11 cellular contexts compared by ENCODE assay signal in genomic region chr2:205734436-205734835, GRCh38. TPM values are rescaled to one million over a fixed set of nuclear protein-coding genes. Genes with fewer than 3 reads are reported as not detected.
DNase-seq lines count a peak whose midpoint lies in the region; ATAC-seq and TF ChIP-seq lines count a peak whose summit lies in the region.
"Had no signal": no experiment of that assay in that cellular context is flagged by ENCODE, and none has a peak within 500 bp of the region (broad histone marks: within the 10 kb centered on the region; RNA-seq: fewer than 3 reads in every experiment).

No MANE protein-coding gene starts in this region.

- no peak overlapping the region for H3T11ph ChIP-seq in H9 (ENCODE audit: low read length)

- no peak overlapping the region for H4K8ac ChIP-seq in H9 (replicated peaks; ENCODE audit: insufficient read length, low read depth, low read length)

- H3K23ac ChIP-seq in H9 (ENCODE audit: insufficient read length, low read depth, low read length): no peak overlapping the region

- H2BK5ac ChIP-seq in H9 (ENCODE audit: insufficient read length, low read length): no peak overlapping the region

- peak; percentile 62 for DNase-seq in H9
- peak; percentile 6 for DNase-seq in SK-N-MC (ENCODE audit: low read depth, low spot score)
- DNase-seq in foreskin fibroblast: peak; percentile 87 to 91
- DNase-seq in sciatic nerve (ENCODE audit: low spot score): no peak
- DNase-seq in activated CD4-positive, CD25-positive, alpha-beta regulatory T cell (lab: John Stamatoyannopoulos, UW): no peak
- DNase-seq in activated CD4-positive, alpha-beta T cell treated with anti-CD3 and anti-CD28 coated beads for 4 hours: no peak
- no peak for DNase-seq in stimulated activated naive CD8-positive, alpha-beta T cell treated with anti-CD3 and anti-CD28 coated beads, Interleukin-15, Interleukin-2, amounts not matched to agents 100 U/mL and 50 U/mL, for 24 hours
- DNase-seq: activated naive CD8-positive, alpha-beta T cell treated with anti-CD3 and anti-CD28 coated beads, Interleukin-2, amount 10 ng/mL, durations not matched to agents 7 days and 5 days; NCI-H2081 treated with DMSO at 0.1 percent for 48 hours had no signal

- no peak overlapping the region for H2BK12ac ChIP-seq in H9 (ENCODE audit: insufficient read length, low read depth, low read length)

- peaks cover 7% of the 10 kb centered on the region; the same call in 1 of the 2 replicates for H3K4me1 ChIP-seq in H9 (ENCODE audit: insufficient read depth, low read length)

- no peak overlapping the region for H3K4me3 Mint-ChIP-seq in H9
- H3K4me3 Mint-ChIP-seq: activated naive CD8-positive, alpha-beta T cell treated with anti-CD3 and anti-CD28 coated beads, Interleukin-2, amount 10 ng/mL, durations not matched to agents 7 days and 5 days had no signal

- H3K23me2 ChIP-seq in H9 (ENCODE audit: insufficient read length, low read depth, low read length, poor library complexity, severe bottlenecking): no peaks in the 10 kb centered on the region

- ATAC-seq in sciatic nerve (peak; percentile 82), GM19035 (IDR thresholded peaks at IDR 0.05; ENCODE audit: unreplicated experiment) (no peak)
- no peak for ATAC-seq in stimulated activated naive CD8-positive, alpha-beta T cell treated with anti-CD3 and anti-CD28 coated beads, Interleukin-15, Interleukin-2, amounts not matched to agents 100 U/mL and 50 U/mL, for 24 hours

- H2BK120ac ChIP-seq in H9 (ENCODE audit: low read depth, low read length, poor library complexity, severe bottlenecking): no peak overlapping the region

- WGBS in H9 (ENCODE audit: extremely low coverage, insufficient read length, low lambda C conversion rate): no CpG with 5 or more reads among the region's 3 CpGs

- no peaks in the 10 kb centered on the region for H3K9me3 Mint-ChIP-seq in H9
- H3K9me3 Mint-ChIP-seq: activated naive CD8-positive, alpha-beta T cell treated with anti-CD3 and anti-CD28 coated beads, Interleukin-2, amount 10 ng/mL, durations not matched to agents 7 days and 5 days had no signal

- H3K4me3 ChIP-seq in SK-N-MC (peak overlapping the region; percentile 17; the same call in 1 of the 2 replicates), foreskin fibroblast (ENCODE audit: low read depth in 1 of 2, low read length in 2 of 2) (no peak overlapping the region)

- H3K27me3 Mint-ChIP-seq in H9 (ENCODE audit: low read depth): peaks cover 2% of the 10 kb centered on the region; the same call in 1 of the 2 replicates

- no peak overlapping the region for H3K14ac ChIP-seq in H9 (ENCODE audit: insufficient read depth, low read length)

- no peak overlapping the region for H4K91ac ChIP-seq in H9 (ENCODE audit: insufficient read length, low read depth, low read length)

- no peak overlapping the region for H3K18ac ChIP-seq in H9 (ENCODE audit: insufficient read length, low read depth, low read length)

- H3K4me2 ChIP-seq in H9 (ENCODE audit: insufficient read depth, insufficient read length, low read length): no peak overlapping the region

- no peak overlapping the region for H2AFZ ChIP-seq in H9 (ENCODE audit: low read length)

- H3K27ac Mint-ChIP-seq in H9: peak overlapping the region; percentile 93 to 98 (median 96)
- H3K27ac Mint-ChIP-seq: activated naive CD8-positive, alpha-beta T cell treated with anti-CD3 and anti-CD28 coated beads, Interleukin-2, amount 10 ng/mL, durations not matched to agents 7 days and 5 days had no signal

- H3K9ac ChIP-seq in H9 (ENCODE audit: extremely low read depth, insufficient read length, low read length) (no peak overlapping the region), SK-N-MC (ENCODE audit: insufficient read length) (peak overlapping the region; percentile 28)

- intact Hi-C loops in sciatic nerve (cut with DNase I): no loop called here

- H3K79me2 ChIP-seq in H9 (ENCODE audit: insufficient read depth, low read length): no peaks in the 10 kb centered on the region

- H3K36me3 ChIP-seq in SK-N-MC (ENCODE audit: insufficient read depth, low read length): no peaks in the 10 kb centered on the region
- H3K36me3 ChIP-seq: neutrophil had no signal

- H3K9me3 ChIP-seq in H9 (ENCODE audit: control insufficient read depth, low read depth, low read length): no peaks in the 10 kb centered on the region
- H3K9me3 ChIP-seq in SK-N-MC (ENCODE audit: low read depth, low read length): no peaks in the 10 kb centered on the region
- H3K9me3 ChIP-seq: neutrophil had no signal

- no peak overlapping the region for H2BK20ac ChIP-seq in H9 (ENCODE audit: low read depth, low read length, poor library complexity, severe bottlenecking)

- no peak for TF ChIP-seq CTCF in H9 (conservative IDR thresholded peaks at IDR 0.05)
- TF ChIP-seq CTCF in foreskin fibroblast (IDR thresholded peaks at IDR 0.05; ENCODE audit: low read depth, low read length): no peak

- H3K27me3 ChIP-seq in H9 (ENCODE audit: insufficient read depth, low read length): no peaks in the 10 kb centered on the region
- H3K27me3 ChIP-seq: neutrophil had no signal

- H3K27ac ChIP-seq in H9 (ENCODE audit: insufficient read length, low read depth, low read length) (peak overlapping the region; percentile 17), SK-N-MC (peak overlapping the region; percentile 88)
- H3K27ac ChIP-seq: neutrophil had no signal

- H3K4me1 Mint-ChIP-seq in H9: peaks cover 57 to 61% of the 10 kb centered on the region in 2 experiments
- H3K4me1 Mint-ChIP-seq: activated naive CD8-positive, alpha-beta T cell treated with anti-CD3 and anti-CD28 coated beads, Interleukin-2, amount 10 ng/mL, durations not matched to agents 7 days and 5 days had no signal

- no peak overlapping the region for H2BK15ac ChIP-seq in H9 (ENCODE audit: low read depth, low read length)

- H3K56ac ChIP-seq in H9 (ENCODE audit: insufficient read length, low read depth, low read length): no peak overlapping the region

- no peaks in the 10 kb centered on the region for H3K79me1 ChIP-seq in H9 (ENCODE audit: insufficient read depth, low read depth, low read length, poor library complexity, severe bottlenecking)

- H2AK5ac ChIP-seq in H9 (ENCODE audit: insufficient read length, low read length): no peak overlapping the region

- no peak overlapping the region for H4K5ac ChIP-seq in H9 (ENCODE audit: insufficient read length, low read depth, low read length)

- no peaks in the 10 kb centered on the region for H4K20me1 ChIP-seq in H9 (ENCODE audit: control insufficient read depth, insufficient read depth, insufficient read length)

- H3K4ac ChIP-seq in H9 (ENCODE audit: low read depth, low read length): no peak overlapping the region

- peaks cover 4 to 16% (median 11%) of the 10 kb centered on the region in 3 experiments for H3K36me3 Mint-ChIP-seq in H9 (ENCODE audit: insufficient read depth in 1 of 3, low read depth in 3 of 3)
- H3K36me3 Mint-ChIP-seq: activated naive CD8-positive, alpha-beta T cell treated with anti-CD3 and anti-CD28 coated beads, Interleukin-2, amount 10 ng/mL, durations not matched to agents 7 days and 5 days had no signal

RNA-seq across cellular contexts. Expression of gene NRP2, which starts 52.1 kb away (rescaled TPM):
- total RNA-seq in H9 (2021) (19.7 and 20.7 TPM in 2 replicates), sciatic nerve (316 TPM)

Comparison
In these comparisons a context has a peak if more than half of its experiments do, and no peak if none do; other contexts are left out.
1. DNase-seq: peak in H9 (single experiment), SK-N-MC (single experiment) and foreskin fibroblast (2 of 2); none in sciatic nerve (single experiment), activated CD4-positive, CD25-positive, alpha-beta regulatory T cell (0 of 4), activated CD4-positive, alpha-beta T cell treated with anti-CD3 and anti-CD28 coated beads for 4 hours (0 of 2) and stimulated activated naive CD8-positive, alpha-beta T cell treated with anti-CD3 and anti-CD28 coated beads, Interleukin-15, Interleukin-2, amounts not matched to agents 100 U/mL and 50 U/mL, for 24 hours (single experiment).
2. RNA of gene NRP2, which starts 52.1 kb away (total RNA-seq): 316 TPM in sciatic nerve (single experiment); 19.7 to 20.7 TPM in H9; every median in the first group is over 10 times any median in the second.